8 cellular contexts compared by ENCODE assay signal in the genomic region with DNA sequence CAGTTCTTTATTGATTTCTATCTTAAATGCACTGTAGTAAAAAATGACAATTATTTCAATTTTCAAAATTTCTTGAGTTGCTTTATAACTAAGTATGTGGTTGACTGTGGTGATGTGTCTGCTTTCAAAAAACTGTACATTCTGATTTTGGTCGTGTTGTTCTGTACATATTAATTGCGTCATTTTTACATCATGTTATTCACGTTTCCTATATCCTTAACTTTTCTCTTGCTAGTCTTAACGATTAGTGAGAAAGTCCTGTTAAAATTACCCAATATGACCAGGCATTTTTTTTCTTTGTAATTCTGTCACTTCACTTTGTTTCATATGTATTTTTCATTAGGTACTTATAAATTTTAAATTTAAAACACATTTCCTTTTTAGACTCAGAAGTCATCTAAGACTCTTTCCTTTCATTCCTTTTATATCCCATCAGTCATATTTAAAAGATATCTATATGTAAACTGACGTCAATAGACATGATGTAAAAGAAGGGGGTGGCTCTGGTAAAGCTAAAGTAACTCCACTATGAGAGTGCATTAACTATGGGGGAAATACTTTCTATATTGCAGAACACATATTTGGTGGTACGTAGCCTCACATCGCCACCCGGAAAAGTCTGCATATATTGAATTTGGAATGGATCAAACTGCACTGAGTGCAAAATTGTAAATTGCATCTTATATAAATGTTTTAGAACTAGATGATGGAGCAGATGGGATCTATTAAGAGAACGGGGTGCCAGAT. TPM values are rescaled to one million over a fixed set of nuclear protein-coding genes. Genes with fewer than 3 reads are reported as not detected.
DNase-seq lines count a peak whose midpoint lies in the region; ATAC-seq and TF ChIP-seq lines count a peak whose summit lies in the region.

No MANE protein-coding gene starts in this region.

- H3K4me1 ChIP-seq in HAP-1 (peaks cover 14% of the 10 kb centered on the region), SJCRH30 (peaks cover 4% of the 10 kb centered on the region; the same call in 1 of the 2 replicates), skeletal muscle satellite cell (ENCODE audit: control insufficient read depth, insufficient read depth, low read length) (peaks cover 30% of the 10 kb centered on the region)

- H3K27ac ChIP-seq in SJCRH30 = no peak overlapping the region

- peak overlapping the region; percentile 96 for H3K9ac ChIP-seq in skeletal muscle satellite cell (ENCODE audit: low read depth, low read length)

- H3K9me3 ChIP-seq in HAP-1 (no peaks in the 10 kb centered on the region), SJCRH30 (replicated peaks) (no peaks in the 10 kb centered on the region), skeletal muscle satellite cell (replicated peaks; ENCODE audit: low read length) (no peaks in the 10 kb centered on the region)

- peak overlapping the region; percentile 97 for H3K4me3 ChIP-seq in HAP-1
- peak overlapping the region; percentile 85 for H3K4me3 ChIP-seq in SJCRH30
- H3K4me3 ChIP-seq in fibroblast of mammary gland (ENCODE audit: control insufficient read depth, low read depth, low read length) = peak overlapping the region; percentile 98
- peak overlapping the region; percentile 78 for H3K4me3 ChIP-seq in skeletal muscle satellite cell (ENCODE audit: low read length)

- no peak for DNase-seq in HAP-1 (ENCODE audit: low spot score in 2 of 2)
- no peak for DNase-seq in SJCRH30
- no peak for DNase-seq in fibroblast of mammary gland (ENCODE audit: low read depth)
- DNase-seq in stimulated activated CD4-positive, alpha-beta T cell treated with anti-CD3 and anti-CD28 coated beads, Interleukin-4, amount 100 ng/mL, for 4 hours = no peak

- in situ Hi-C loops in HAP-1 (cut with MboI; ENCODE audit: low sequenced_read_pairs) = no loop called here

- H3K36me3 ChIP-seq in HAP-1 (replicated peaks) (peaks cover 25% of the 10 kb centered on the region), SJCRH30 (peaks cover 4% of the 10 kb centered on the region; the same call in 1 of the 2 replicates), skeletal muscle satellite cell (ENCODE audit: insufficient read depth, low read length) (peaks cover 12% of the 10 kb centered on the region)

- peak overlapping the region; percentile 86 for H3K4me2 ChIP-seq in skeletal muscle satellite cell (ENCODE audit: low read length)

- H3K27me3 ChIP-seq in HAP-1 (ENCODE audit: low read depth) = no peaks in the 10 kb centered on the region
- H3K27me3 ChIP-seq in SJCRH30 = no peaks in the 10 kb centered on the region
- no peaks in the 10 kb centered on the region for H3K27me3 ChIP-seq in skeletal muscle satellite cell (ENCODE audit: control insufficient read depth, insufficient read depth, low read length)

- ATAC-seq in HG02970 (IDR thresholded peaks at IDR 0.05; ENCODE audit: low FRiP score, unreplicated experiment) (no peak), GM21717 (IDR thresholded peaks at IDR 0.05; ENCODE audit: unreplicated experiment) (no peak), HG03571 (IDR thresholded peaks at IDR 0.05; ENCODE audit: unreplicated experiment) (no peak)

- TF ChIP-seq CTCF in fibroblast of mammary gland (conservative IDR thresholded peaks at IDR 0.05; ENCODE audit: control insufficient read depth, insufficient read depth, low read depth, low read length) = no peak

RNA-seq across cellular contexts. Expression of a gene that starts 1.1 kb away (rescaled TPM):
- total RNA-seq in SJCRH30 (2014; rRNA removed; shearing (Covaris generic)) = 32.5 and 41.3 TPM in 2 replicates
- 27.7 and 31.9 TPM in 2 replicates for total RNA-seq in skeletal muscle satellite cell (2012; rRNA removed)
